1 cellular context compared by ENCODE assay signal in the genomic region with DNA sequence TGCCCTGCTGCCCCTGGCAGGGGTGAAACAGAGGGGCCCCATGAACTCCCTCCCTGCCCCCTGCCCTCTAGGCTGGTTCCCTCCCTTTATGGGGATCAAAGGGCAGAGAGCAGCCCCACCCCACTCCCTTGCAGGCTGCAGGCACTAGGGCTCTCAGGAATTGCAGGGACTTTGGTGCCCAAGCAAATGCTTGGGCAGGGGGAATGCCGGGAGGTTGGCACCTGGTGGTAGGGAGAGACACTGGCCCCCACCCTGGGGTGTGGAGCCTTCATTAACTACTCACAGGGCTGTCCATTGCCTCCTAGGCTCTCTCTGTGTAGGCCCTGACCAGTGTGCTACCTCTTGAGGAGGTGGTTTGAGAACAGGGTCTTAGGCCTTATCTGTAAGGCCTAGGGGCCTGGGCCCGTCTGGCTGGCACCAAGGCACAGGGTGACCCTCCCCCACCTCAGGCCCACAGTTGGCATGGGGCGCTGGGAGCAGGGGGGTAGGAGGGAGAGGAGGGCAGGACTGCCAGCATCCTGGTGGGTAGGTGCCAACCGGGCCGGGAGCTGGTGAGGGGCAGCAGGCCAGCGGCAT.
TF ChIP-seq lines count a peak whose summit lies in the region.

No MANE protein-coding gene starts in this region.

TF ChIP-seq in GM12878, 131 proteins besides CTCF, POLR2A, EP300 and RAD21:
- TF ChIP-seq PAX5 (IDR thresholded peaks at IDR 0.05; ENCODE audit: borderline replicate concordance, low read depth, low read length) (no peak), SUZ12 (IDR thresholded peaks at IDR 0.05; ENCODE audit: unreplicated experiment) (no peak), ZBED1 (IDR thresholded peaks at IDR 0.05; ENCODE audit: borderline replicate concordance) (no peak), SMAD5 (IDR thresholded peaks at IDR 0.05; ENCODE audit: low read depth) (no peak), KLF5 (IDR thresholded peaks at IDR 0.05; ENCODE audit: partially characterized antibody) (no peak), HDAC2 (IDR thresholded peaks at IDR 0.05) (no peak), KDM1A (IDR thresholded peaks at IDR 0.05; ENCODE audit: borderline replicate concordance) (no peak), KAT2A (conservative IDR thresholded peaks at IDR 0.05; ENCODE audit: control insufficient read depth, low read depth, low read length) (no peak), HDAC6 (IDR thresholded peaks at IDR 0.05; ENCODE audit: unreplicated experiment) (no peak), SMAD1 (IDR thresholded peaks at IDR 0.05; ENCODE audit: low read depth, partially characterized antibody) (no peak), NBN (IDR thresholded peaks at IDR 0.05) (no peak), ZNF217 (IDR thresholded peaks at IDR 0.05) (no peak), HCFC1 (IDR thresholded peaks at IDR 0.05; ENCODE audit: low read length) (no peak), BCL11A (IDR thresholded peaks at IDR 0.05; ENCODE audit: low read depth, low read length) (no peak), ZNF274 (IDR thresholded peaks at IDR 0.05; ENCODE audit: insufficient read depth, insufficient read length) (no peak), CREB1 (IDR thresholded peaks at IDR 0.05; ENCODE audit: low read depth) (no peak), ATF7 (IDR thresholded peaks at IDR 0.05; ENCODE audit: low read depth) (no peak), ZNF24 (IDR thresholded peaks at IDR 0.05) (no peak)
- TF ChIP-seq, protein P1, sequence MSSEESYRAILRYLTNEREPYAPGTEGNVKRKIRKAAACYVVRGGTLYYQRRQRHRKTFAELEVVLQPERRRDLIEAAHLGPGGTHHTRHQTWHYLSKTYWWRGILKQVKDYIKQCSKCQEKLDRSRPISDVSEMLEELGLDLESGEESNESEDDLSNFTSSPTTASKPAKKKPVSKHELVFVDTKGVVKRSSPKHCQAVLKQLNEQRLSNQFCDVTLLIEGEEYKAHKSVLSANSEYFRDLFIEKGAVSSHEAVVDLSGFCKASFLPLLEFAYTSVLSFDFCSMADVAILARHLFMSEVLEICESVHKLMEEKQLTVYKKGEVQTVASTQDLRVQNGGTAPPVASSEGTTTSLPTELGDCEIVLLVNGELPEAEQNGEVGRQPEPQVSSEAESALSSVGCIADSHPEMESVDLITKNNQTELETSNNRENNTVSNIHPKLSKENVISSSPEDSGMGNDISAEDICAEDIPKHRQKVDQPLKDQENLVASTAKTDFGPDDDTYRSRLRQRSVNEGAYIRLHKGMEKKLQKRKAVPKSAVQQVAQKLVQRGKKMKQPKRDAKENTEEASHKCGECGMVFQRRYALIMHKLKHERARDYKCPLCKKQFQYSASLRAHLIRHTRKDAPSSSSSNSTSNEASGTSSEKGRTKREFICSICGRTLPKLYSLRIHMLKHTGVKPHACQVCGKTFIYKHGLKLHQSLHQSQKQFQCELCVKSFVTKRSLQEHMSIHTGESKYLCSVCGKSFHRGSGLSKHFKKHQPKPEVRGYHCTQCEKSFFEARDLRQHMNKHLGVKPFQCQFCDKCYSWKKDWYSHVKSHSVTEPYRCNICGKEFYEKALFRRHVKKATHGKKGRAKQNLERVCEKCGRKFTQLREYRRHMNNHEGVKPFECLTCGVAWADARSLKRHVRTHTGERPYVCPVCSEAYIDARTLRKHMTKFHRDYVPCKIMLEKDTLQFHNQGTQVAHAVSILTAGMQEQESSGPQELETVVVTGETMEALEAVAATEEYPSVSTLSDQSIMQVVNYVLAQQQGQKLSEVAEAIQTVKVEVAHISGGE (CRISPR knock-in tag; IDR thresholded peaks at IDR 0.05): no peak
